ENCODE assay signal across 8 cellular contexts in the genomic region with DNA sequence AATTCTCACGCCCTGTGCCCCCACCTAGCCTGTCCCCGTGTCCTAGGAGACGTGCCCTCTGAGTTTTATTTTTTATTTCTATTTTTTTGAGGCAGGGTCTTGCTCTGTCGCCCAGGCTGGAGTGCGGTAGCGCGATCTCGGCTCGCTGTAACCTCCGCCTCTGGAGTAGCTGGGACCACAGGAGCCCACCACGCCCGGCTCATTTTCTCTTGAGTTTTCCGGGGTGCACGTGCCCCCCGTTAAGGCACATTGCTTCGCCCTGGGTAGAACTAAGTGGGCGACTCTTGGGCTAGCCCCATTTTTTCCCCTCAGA. TPM values are rescaled to one million over a fixed set of nuclear protein-coding genes. Genes with fewer than 3 reads are reported as not detected.
DNase-seq lines count a peak whose midpoint lies in the region; ATAC-seq and TF ChIP-seq lines count a peak whose summit lies in the region.

No MANE protein-coding gene starts in this region.

- ATAC-seq in T-helper 17 cell (no peak), GM21528 (IDR thresholded peaks at IDR 0.05; ENCODE audit: low FRiP score, unreplicated experiment) (no peak), HG03135 (IDR thresholded peaks at IDR 0.05; ENCODE audit: unreplicated experiment) (no peak)

- peak overlapping the region; percentile 100 for H3K4me3 Mint-ChIP-seq in T-helper 17 cell

- H3K36me3 ChIP-seq in rectal smooth muscle tissue (ENCODE audit: control insufficient read depth, insufficient read depth, low read length), result peaks cover 6% of the 10 kb centered on the region

- H3K27ac Mint-ChIP-seq in T-helper 17 cell, result peak overlapping the region; percentile 99

- H3K4me3 ChIP-seq in GM12864 (ENCODE audit: low read depth, low read length), result peak overlapping the region; percentile 96
- peak overlapping the region; percentile 84 for H3K4me3 ChIP-seq in fibroblast of pulmonary artery (replicated peaks; ENCODE audit: low read depth, low read length)
- peak overlapping the region; percentile 92 for H3K4me3 ChIP-seq in rectal smooth muscle tissue (ENCODE audit: low read length)

- H3K4me1 Mint-ChIP-seq in T-helper 17 cell, result peaks cover 30% of the 10 kb centered on the region

- no peak overlapping the region for H3K9ac ChIP-seq in rectal smooth muscle tissue (ENCODE audit: low read length)

- DNase-seq in GM12864 (ENCODE audit: low read depth) (no peak), T-helper 17 cell (no peak), fibroblast of pulmonary artery (ENCODE audit: low read depth) (no peak), ACHN (no peak), retina (no peak)

- TF ChIP-seq CTCF in GM12864 (IDR thresholded peaks at IDR 0.05; ENCODE audit: low read depth, low read length, missing control alignments), result no peak
- TF ChIP-seq CTCF in fibroblast of pulmonary artery (IDR thresholded peaks at IDR 0.05; ENCODE audit: low read length, missing control alignments), result no peak

- peaks cover 6% of the 10 kb centered on the region for H3K36me3 Mint-ChIP-seq in T-helper 17 cell (ENCODE audit: low read depth)

- H3K27me3 ChIP-seq in rectal smooth muscle tissue (ENCODE audit: control insufficient read depth, insufficient read depth, low read length), result no peaks in the 10 kb centered on the region

- in situ Hi-C loops in ACHN (cut with HindIII; ENCODE audit: low pct_ligation_motif_present, low pct_unique_long_range_greater_than_20kb, low sequenced_read_pairs), result no loop called here

- peak overlapping the region; percentile 75 for H3K27ac ChIP-seq in rectal smooth muscle tissue (ENCODE audit: low read depth, low read length)

- no peaks in the 10 kb centered on the region for H3K9me3 ChIP-seq in T-helper 17 cell (ENCODE audit: control insufficient read depth, low read length, poor library complexity, severe bottlenecking)

- H3K27me3 Mint-ChIP-seq in T-helper 17 cell, result no peaks in the 10 kb centered on the region

- peaks cover 5% of the 10 kb centered on the region for H3K4me1 ChIP-seq in rectal smooth muscle tissue (ENCODE audit: control insufficient read depth, insufficient read depth, low read length)

RNA-seq across cellular contexts. Expression of gene KLHDC4, which starts 0.7 kb away (rescaled TPM):
- total RNA-seq in T-helper 17 cell, result 10 to 100 TPM; 67.7 to 93.3 TPM
